10 cellular contexts compared by ENCODE assay signal in the genomic region with DNA sequence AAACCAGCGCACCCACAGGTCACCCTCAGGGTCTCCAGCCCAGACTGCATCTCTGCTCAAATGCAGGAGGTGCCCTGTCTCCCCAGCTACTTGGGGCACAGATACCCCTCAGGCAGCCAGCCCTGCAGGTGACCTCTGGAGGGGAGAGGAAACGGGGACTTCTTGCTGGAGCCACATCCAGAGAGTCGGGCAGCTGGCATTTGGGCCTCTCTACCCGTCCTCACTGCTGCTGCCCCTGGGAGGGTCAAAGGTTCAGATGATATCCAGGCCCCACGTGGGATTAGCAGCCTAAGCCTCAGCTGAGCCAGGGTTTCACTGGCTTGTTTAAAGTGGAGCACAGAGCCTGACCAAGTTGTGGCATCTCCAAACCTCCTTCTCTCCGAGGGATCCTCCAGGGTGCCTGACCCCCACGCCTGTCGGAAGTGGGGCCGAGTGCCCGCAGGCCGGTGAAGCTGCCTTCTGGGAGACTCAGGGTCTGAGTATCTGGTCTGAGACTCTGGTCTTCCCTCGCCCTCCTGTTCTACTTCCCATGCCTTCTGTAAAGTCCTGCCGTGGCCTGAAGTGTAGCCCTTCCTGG. TPM values are rescaled to one million over a fixed set of nuclear protein-coding genes. Genes with fewer than 3 reads are reported as not detected.
DNase-seq lines count a peak whose midpoint lies in the region; ATAC-seq and TF ChIP-seq lines count a peak whose summit lies in the region.
"Had no signal": no experiment of that assay in that cellular context is flagged by ENCODE, and none has a peak within 500 bp of the region (broad histone marks: within the 10 kb centered on the region; RNA-seq: fewer than 3 reads in every experiment).

No MANE protein-coding gene starts in this region.

- H2AK5ac ChIP-seq in mesendoderm (ENCODE audit: low read length), result no peak overlapping the region

- H3K36me3 Mint-ChIP-seq in activated naive CD4-positive, alpha-beta T cell treated with anti-CD3 and anti-CD28 coated beads, Interleukin-2, amount 50 U/mL, for 24 hours, result peaks cover 7% of the 10 kb centered on the region

- H3K4me1 ChIP-seq in mesendoderm (ENCODE audit: control insufficient read depth, low read depth, low read length), result peaks cover 10% of the 10 kb centered on the region
- H3K4me1 ChIP-seq in urinary bladder (ENCODE audit: insufficient read depth), result peaks cover 3% of the 10 kb centered on the region

- no peaks in the 10 kb centered on the region for H3K27me3 ChIP-seq in mesendoderm (ENCODE audit: insufficient read depth, low read length, poor library complexity)

- H3K4me2 ChIP-seq in mesendoderm (ENCODE audit: low read length), result peak overlapping the region; percentile 99

- H3K27ac Mint-ChIP-seq in activated naive CD4-positive, alpha-beta T cell treated with anti-CD3 and anti-CD28 coated beads, Interleukin-2, amount 50 U/mL, for 24 hours, result peak overlapping the region; percentile 98

- H4K5ac ChIP-seq in mesendoderm (ENCODE audit: low read length), result no peak overlapping the region

- no peaks in the 10 kb centered on the region for H3K36me3 ChIP-seq in mesendoderm (ENCODE audit: control insufficient read depth, insufficient read depth, low read length)
- H3K36me3 ChIP-seq in urinary bladder (ENCODE audit: insufficient read depth), result no peaks in the 10 kb centered on the region

- H3K79me2 ChIP-seq in mesendoderm (ENCODE audit: control insufficient read depth, insufficient read depth, low read length), result peaks cover 41% of the 10 kb centered on the region

- no peak overlapping the region for H2BK120ac ChIP-seq in mesendoderm (ENCODE audit: low read depth, low read length)

- no peaks in the 10 kb centered on the region for H3K27me3 Mint-ChIP-seq in activated naive CD4-positive, alpha-beta T cell treated with anti-CD3 and anti-CD28 coated beads, Interleukin-2, amount 50 U/mL, for 24 hours

- H3K4me3 ChIP-seq in astrocyte of the cerebellum (ENCODE audit: low read depth, low read length), result peak overlapping the region; percentile 98
- H3K4me3 ChIP-seq in mesendoderm (ENCODE audit: low read length), result no peak overlapping the region
- peak overlapping the region; percentile 84 for H3K4me3 ChIP-seq in urinary bladder (ENCODE audit: low read depth, low read length)

- no peak overlapping the region for H2BK15ac ChIP-seq in mesendoderm (replicated peaks; ENCODE audit: low read depth)

- peaks cover 58% of the 10 kb centered on the region for H3K4me1 Mint-ChIP-seq in activated naive CD4-positive, alpha-beta T cell treated with anti-CD3 and anti-CD28 coated beads, Interleukin-2, amount 50 U/mL, for 24 hours

- H3K27ac ChIP-seq in mesendoderm (ENCODE audit: low read depth, low read length) (peak overlapping the region; percentile 72), urinary bladder (ENCODE audit: low read depth) (peak overlapping the region; percentile 76)

- no peak overlapping the region for H3K4ac ChIP-seq in mesendoderm (ENCODE audit: low read depth, low read length)

- ATAC-seq in HG03045 (IDR thresholded peaks at IDR 0.05; ENCODE audit: unreplicated experiment), result no peak
- no peak for ATAC-seq in GM18498 (IDR thresholded peaks at IDR 0.05; ENCODE audit: unreplicated experiment)

- H3K4me3 Mint-ChIP-seq in activated naive CD4-positive, alpha-beta T cell treated with anti-CD3 and anti-CD28 coated beads, Interleukin-2, amount 50 U/mL, for 24 hours, result peak overlapping the region; percentile 98

- no peak for TF ChIP-seq CTCF in astrocyte of the cerebellum (IDR thresholded peaks at IDR 0.05; ENCODE audit: low read depth, low read length, missing control alignments)

- no peak overlapping the region for H4K8ac ChIP-seq in mesendoderm (ENCODE audit: low read depth, low read length)

- peak overlapping the region; percentile 40 for H3K18ac ChIP-seq in mesendoderm (ENCODE audit: low read length)

- no peaks in the 10 kb centered on the region for H3K9me3 Mint-ChIP-seq in activated naive CD4-positive, alpha-beta T cell treated with anti-CD3 and anti-CD28 coated beads, Interleukin-2, amount 50 U/mL, for 24 hours

- WGBS in mesendoderm (ENCODE audit: extremely low coverage, insufficient coverage, low lambda C conversion rate), result no CpG with 5 or more reads among the region's 13 CpGs
- 45% methylated on average over 13 of the region's 13 CpGs for WGBS in urinary bladder

- no peak overlapping the region for H3K23ac ChIP-seq in mesendoderm (ENCODE audit: low read length)

- H2BK5ac ChIP-seq in mesendoderm (ENCODE audit: low read length), result no peak overlapping the region

- peak overlapping the region; percentile 77 for H3K56ac ChIP-seq in mesendoderm (ENCODE audit: low read length)

- in situ Hi-C loops in astrocyte of the cerebellum (cut with HindIII; ENCODE audit: low sequenced_read_pairs), result no loop called here

- no peak for DNase-seq in activated naive CD4-positive, alpha-beta T cell treated with anti-CD3 and anti-CD28 coated beads, Interleukin-2, amount 50 U/mL, for 16 hours
- DNase-seq in astrocyte of the cerebellum (ENCODE audit: low read depth) (no peak), mesendoderm (no peak)
- DNase-seq in activated effector memory CD4-positive, alpha-beta T cell treated with anti-CD3 and anti-CD28 coated beads, Interleukin-2, amount 50 U/mL, for 16 hours, result no peak
- DNase-seq: DMS79 had no signal

- peak overlapping the region; percentile 67 for H3K9ac ChIP-seq in mesendoderm (ENCODE audit: low read length)

- peaks cover 24% of the 10 kb centered on the region for H3K79me1 ChIP-seq in mesendoderm (ENCODE audit: low read length)

RNA-seq across cellular contexts. Expression of a gene that starts 2.2 kb away (rescaled TPM):
- polyA plus RNA-seq in mesendoderm (2013, experiment 1 of 2), result 11.0 TPM
- 11.3 TPM for polyA plus RNA-seq in mesendoderm (2013, experiment 2 of 2)
- 17.8 TPM for total RNA-seq in urinary bladder
- polyA plus RNA-seq in urinary bladder, result 26.3 TPM

RNA-seq across cellular contexts. Expression of a gene that starts 48.8 kb away (rescaled TPM):
- not detected for polyA plus RNA-seq in mesendoderm (2013, experiment 1 of 2)
- not detected for polyA plus RNA-seq in mesendoderm (2013, experiment 2 of 2)
- not detected for total RNA-seq in urinary bladder
- polyA plus RNA-seq in urinary bladder, result not detected
- total RNA-seq: bronchial epithelial cell had no signal
